Comparison of ENCODE assay signal across 10 cellular contexts in genomic region chr9:137256362-137256761, GRCh38. TPM values are rescaled to one million over a fixed set of nuclear protein-coding genes. Genes with fewer than 3 reads are reported as not detected.
DNase-seq lines count a peak whose midpoint lies in the region; ATAC-seq, FAIRE-seq and TF ChIP-seq lines count a peak whose summit lies in the region.
"Had no signal": no experiment of that assay in that cellular context is flagged by ENCODE, and none has a peak within 500 bp of the region (broad histone marks: within the 10 kb centered on the region; RNA-seq: fewer than 3 reads in every experiment).

No MANE protein-coding gene starts in this region.

- no peak overlapping the region for H2AFZ ChIP-seq in astrocyte (ENCODE audit: low read depth, low read length)

- TF ChIP-seq CTCF in heart left ventricle (IDR thresholded peaks at IDR 0.05) (no peak), astrocyte (IDR thresholded peaks at IDR 0.05; ENCODE audit: insufficient read depth, low read depth, low read length) (no peak)

- ATAC-seq in heart left ventricle (no peak), Right ventricle myocardium superior (ENCODE audit: poor library complexity) (no peak), memory B cell (ENCODE audit: low read depth) (no peak)

- no peaks in the 10 kb centered on the region for H3K9me3 ChIP-seq in heart left ventricle
- H3K9me3 ChIP-seq in astrocyte (ENCODE audit: insufficient read depth, low read depth, low read length), result no peaks in the 10 kb centered on the region

- H3K4me3 ChIP-seq in heart left ventricle (peak overlapping the region in 11 of 12 donors; percentile 87 to 100 (median 99)), astrocyte (ENCODE audit: insufficient read depth, low read depth, low read length) (peak overlapping the region; percentile 97), urinary bladder (ENCODE audit: low read depth, low read length) (peak overlapping the region; percentile 98)

- H3K9ac ChIP-seq in astrocyte (ENCODE audit: low read length), result peak overlapping the region; percentile 88

- H3K79me2 ChIP-seq in astrocyte (ENCODE audit: insufficient read depth, low read length), result peaks cover 37% of the 10 kb centered on the region

- DNase-seq in heart left ventricle (peak in 1 of 5 donors; percentile 59), Right ventricle myocardium superior (no peak), astrocyte (ENCODE audit: low read depth) (no peak), memory B cell (ENCODE audit: low spot score in 2 of 2) (no peak), DMS153 treated with DMSO at 0.1 percent for 48 hours (lab: John Stamatoyannopoulos, UW; ENCODE audit: unreplicated experiment) (no peak), glomerular visceral epithelial cell (ENCODE audit: extremely low spot score) (no peak), cerebellum (ENCODE audit: low spot score) (no peak)

- H3K27me3 ChIP-seq in heart left ventricle (no peaks in the 10 kb centered on the region), astrocyte (ENCODE audit: insufficient read depth, low read length) (no peaks in the 10 kb centered on the region)

- peaks cover 23% of the 10 kb centered on the region for H4K20me1 ChIP-seq in astrocyte (ENCODE audit: insufficient read depth, low read length)

- no peak for FAIRE-seq in astrocyte (lab: Jason Lieb, UNC)

- H3K27ac Mint-ChIP-seq in astrocyte (ENCODE audit: unreplicated experiment), result peak overlapping the region; percentile 53
- no peak overlapping the region for H3K27ac Mint-ChIP-seq in memory B cell

- H3K36me3 ChIP-seq in heart left ventricle (peaks cover 0 to 40% (median 29%) of the 10 kb centered on the region in 9 donors), astrocyte (ENCODE audit: insufficient read depth, low read length) (peaks cover 4% of the 10 kb centered on the region), urinary bladder (ENCODE audit: insufficient read depth) (no peaks in the 10 kb centered on the region)

- TF ChIP-seq POLR2A in heart left ventricle (IDR thresholded peaks at IDR 0.05), result no peak

- no peak overlapping the region for H3K27ac ChIP-seq in heart left ventricle
- no peak overlapping the region for H3K27ac ChIP-seq in astrocyte (ENCODE audit: low read depth, low read length)
- H3K27ac ChIP-seq in urinary bladder (ENCODE audit: low read depth), result no peak overlapping the region

- peaks cover 4% of the 10 kb centered on the region for H3K4me1 Mint-ChIP-seq in astrocyte (ENCODE audit: low read depth, unreplicated experiment)
- peaks cover 9% of the 10 kb centered on the region for H3K4me1 Mint-ChIP-seq in memory B cell

- peak overlapping the region; percentile 99 for H3K4me2 ChIP-seq in astrocyte (ENCODE audit: low read length)

- peaks cover 7 to 28% (median 20%) of the 10 kb centered on the region in 12 donors for H3K4me1 ChIP-seq in heart left ventricle
- H3K4me1 ChIP-seq in astrocyte (ENCODE audit: insufficient read depth, low read length), result peaks cover 22% of the 10 kb centered on the region
- no peaks in the 10 kb centered on the region for H3K4me1 ChIP-seq in urinary bladder (ENCODE audit: insufficient read depth)

- H3K9me3 Mint-ChIP-seq in astrocyte (ENCODE audit: unreplicated experiment) (no peaks in the 10 kb centered on the region), memory B cell (no peaks in the 10 kb centered on the region)

- peaks cover 2% of the 10 kb centered on the region for H3K27me3 Mint-ChIP-seq in astrocyte (ENCODE audit: low read depth, unreplicated experiment)
- H3K27me3 Mint-ChIP-seq in memory B cell, result no peaks in the 10 kb centered on the region

- WGBS in heart left ventricle, 4 donors, result 74 to 81% (median 77%) methylated on average over 11 to 15 of the region's 15 CpGs
- 84% methylated on average over 15 of the region's 15 CpGs for WGBS in urinary bladder

- peak overlapping the region; percentile 90 for H3K4me3 Mint-ChIP-seq in astrocyte (ENCODE audit: unreplicated experiment)
- peak overlapping the region; percentile 84 for H3K4me3 Mint-ChIP-seq in memory B cell

- H3K36me3 Mint-ChIP-seq in astrocyte (ENCODE audit: low read depth, unreplicated experiment), result no peaks in the 10 kb centered on the region
- no peaks in the 10 kb centered on the region for H3K36me3 Mint-ChIP-seq in memory B cell

- intact Hi-C loops in heart left ventricle (cut with DNase I), result no loop called here
- intact Hi-C loops in Right ventricle myocardium superior (cut with DNase I), result no loop called here

RNA-seq across cellular contexts. Expression of gene NELFB, which starts 1.2 kb away (rescaled TPM):
- total RNA-seq in heart left ventricle, result 10 to 100 TPM; 32.5 to 55.5 (median 38.1) TPM
- polyA plus RNA-seq in heart left ventricle, result 10 to 100 TPM; 31.4 to 77.8 TPM
- total RNA-seq in Right ventricle myocardium superior, result 39.9 TPM
- 45.8 and 48.9 TPM in 2 replicates for total RNA-seq in astrocyte
- 28.9 TPM for total RNA-seq in urinary bladder
- 64.2 TPM for polyA plus RNA-seq in urinary bladder
- 27.1 TPM for total RNA-seq in cerebellum

RNA-seq across cellular contexts. Expression of gene STPG3, which starts 5.3 kb away (rescaled TPM):
- total RNA-seq in heart left ventricle (under 1 TPM in 2 of 9 donors, not detected in 7; 0.23 to 0.31 TPM), Right ventricle myocardium superior (1.3 TPM), astrocyte (not detected in 2 replicates), urinary bladder (not detected), cerebellum (not detected)
- polyA plus RNA-seq in heart left ventricle (under 1 TPM in 1 of 2 donors, not detected in 1; 0.61 TPM), urinary bladder (not detected)
- total RNA-seq: G401, SK-MEL-5 had no signal

RNA-seq across cellular contexts. Expression of gene TUBB4B, which starts 15.3 kb away (rescaled TPM):
- total RNA-seq in heart left ventricle, result 100 to 1,000 TPM; 244 to 769 (median 456) TPM
- 100 to 1,000 TPM; 705 to 900 TPM for polyA plus RNA-seq in heart left ventricle
- total RNA-seq in Right ventricle myocardium superior, result 515 TPM
- total RNA-seq in astrocyte, result 188 and 218 TPM in 2 replicates
- total RNA-seq in urinary bladder, result 57.9 TPM
- 239 TPM for polyA plus RNA-seq in urinary bladder
- total RNA-seq in cerebellum, result 62.8 TPM

RNA-seq across cellular contexts. Expression of gene TOR4A, which starts 21.2 kb away (rescaled TPM):
- total RNA-seq in heart left ventricle (10 to 100 TPM; 14.0 to 46.4 (median 18.5) TPM), Right ventricle myocardium superior (16.6 TPM), astrocyte (10.8 and 11.8 TPM in 2 replicates), urinary bladder (2.0 TPM), cerebellum (0.91 TPM)
- polyA plus RNA-seq in heart left ventricle (10 to 100 TPM in 1 of 2 donors, 1 to 10 TPM in 1; 6.6 to 16.3 TPM), urinary bladder (8.1 TPM)

RNA-seq across cellular contexts. Expression of gene SLC34A3, which starts 25.7 kb away (rescaled TPM):
- total RNA-seq in heart left ventricle (not detected), Right ventricle myocardium superior (not detected), astrocyte (0.09 TPM in 1 of 2 replicates, not detected in the other), urinary bladder (not detected), cerebellum (not detected)
- polyA plus RNA-seq in heart left ventricle (not detected), urinary bladder (0.05 TPM)
- total RNA-seq: G401, SK-MEL-5 had no signal
